8 cellular contexts compared by ENCODE assay signal in genomic region chr6:157236040-157236725, GRCh38.
DNase-seq lines count a peak whose midpoint lies in the region; ATAC-seq and TF ChIP-seq lines count a peak whose summit lies in the region.

No MANE protein-coding gene starts in this region.

- DNase-seq in ascending aorta (ENCODE audit: low spot score in 2 of 2) = no peak
- DNase-seq in iPS-NIHi11 (ENCODE audit: low spot score) = peak; percentile 51
- peak; percentile 30 for DNase-seq in stimulated activated naive CD8-positive, alpha-beta T cell treated with anti-CD3 and anti-CD28 coated beads, Interleukin-15, Interleukin-2, amounts not matched to agents 100 U/mL and 50 U/mL, for 24 hours
- DNase-seq in RKO (ENCODE audit: low spot score) = no peak
- no peak for DNase-seq in activated effector memory CD4-positive, alpha-beta T cell treated with Interleukin-2 at 50 U/mL for 16 hours
- DNase-seq in NCI-H2081 (lab: John Stamatoyannopoulos, UW) = no peak
- no peak for DNase-seq in NCI-H2196 treated with DMSO at 0.1 percent for 48 hours (lab: John Stamatoyannopoulos, UW; ENCODE audit: unreplicated experiment)

- intact Hi-C loops in ascending aorta (cut with DNase I) = loop anchor here (1.0 kb wide), 1 partner anchor 38 kb away; no protein-coding TSS in a partner anchor

- peak overlapping the region; percentile 59 to 64 for H3K4me3 ChIP-seq in ascending aorta

- H3K27ac ChIP-seq in ascending aorta = peak overlapping the region; percentile 96

- H3K27me3 ChIP-seq in ascending aorta = no peaks in the 10 kb centered on the region

- no peaks in the 10 kb centered on the region for H3K36me3 ChIP-seq in ascending aorta

- ATAC-seq in HG02610 (IDR thresholded peaks at IDR 0.05; ENCODE audit: unreplicated experiment) = peak; percentile 32
- peak; percentile 37 for ATAC-seq in stimulated activated naive CD8-positive, alpha-beta T cell treated with anti-CD3 and anti-CD28 coated beads, Interleukin-15, Interleukin-2, amounts not matched to agents 100 U/mL and 50 U/mL, for 24 hours

- peaks cover 11 to 34% of the 10 kb centered on the region in 2 donors for H3K4me1 ChIP-seq in ascending aorta

- H3K9me3 ChIP-seq in ascending aorta = no peaks in the 10 kb centered on the region

- TF ChIP-seq CTCF in ascending aorta (IDR thresholded peaks at IDR 0.05) = no peak

Comparison
In these comparisons a context has a peak if more than half of its experiments do, and no peak if none do; other contexts are left out.
1. DNase-seq: peak in iPS-NIHi11 (single experiment) and stimulated activated naive CD8-positive, alpha-beta T cell treated with anti-CD3 and anti-CD28 coated beads, Interleukin-15, Interleukin-2, amounts not matched to agents 100 U/mL and 50 U/mL, for 24 hours (single experiment); none in ascending aorta (0 of 2), RKO (single experiment), activated effector memory CD4-positive, alpha-beta T cell treated with Interleukin-2 at 50 U/mL for 16 hours (single experiment), NCI-H2081 (0 of 2) and NCI-H2196 treated with DMSO at 0.1 percent for 48 hours (single experiment).